Comparison of ENCODE assay signal across 1 cellular context in genomic region chr1:223842784-223843183, GRCh38.
TF ChIP-seq lines count a peak whose summit lies in the region.

No MANE protein-coding gene starts in this region.

TF ChIP-seq in WTC11, 78 proteins besides CTCF, POLR2A, EP300 and RAD21 (continued from another document):
- no peak for TF ChIP-seq HMGXB4 (CRISPR knock-in tag; IDR thresholded peaks at IDR 0.05)
- no peak for TF ChIP-seq ZNF671 (CRISPR knock-in tag; IDR thresholded peaks at IDR 0.05)
- no peak for TF ChIP-seq HMGA2 (CRISPR knock-in tag; IDR thresholded peaks at IDR 0.05)
- no peak for TF ChIP-seq IRF1 (CRISPR knock-in tag; IDR thresholded peaks at IDR 0.05)
- no peak for TF ChIP-seq NFATC4 (CRISPR knock-in tag; IDR thresholded peaks at IDR 0.05)
- no peak for TF ChIP-seq ZNF396 (CRISPR knock-in tag; IDR thresholded peaks at IDR 0.05; ENCODE audit: borderline replicate concordance)
- TF ChIP-seq ZBTB21 (CRISPR knock-in tag; IDR thresholded peaks at IDR 0.05; ENCODE audit: borderline replicate concordance) = no peak
- no peak for TF ChIP-seq ATF2 (CRISPR knock-in tag; IDR thresholded peaks at IDR 0.05; ENCODE audit: borderline replicate concordance, low read depth)
